Comparison of ENCODE assay signal across 1 cellular context in genomic region chr17:8173056-8173870, GRCh38.
TF ChIP-seq lines count a peak whose summit lies in the region.

No MANE protein-coding gene starts in this region.

TF ChIP-seq in HepG2, 621 proteins besides CTCF, POLR2A, EP300 and RAD21 (continued from another document and continues in another):
- peak; percentile 98 for TF ChIP-seq ZNF331 (CRISPR knock-in tag; IDR thresholded peaks at IDR 0.05)
- TF ChIP-seq NFATC3 (CRISPR knock-in tag; IDR thresholded peaks at IDR 0.05), result peak; percentile 59; the same call in 1 of the 2 replicates
- TF ChIP-seq SRY (CRISPR knock-in tag; IDR thresholded peaks at IDR 0.05), result no peak; the same call in 1 of the 2 replicates
- TF ChIP-seq ZNF644 (CRISPR knock-in tag; IDR thresholded peaks at IDR 0.05; ENCODE audit: low read depth), result no peak
- TF ChIP-seq ZNF383 (CRISPR knock-in tag; IDR thresholded peaks at IDR 0.05; ENCODE audit: borderline replicate concordance), result no peak
- TF ChIP-seq ZNF546 (CRISPR knock-in tag; conservative IDR thresholded peaks at IDR 0.05), result peak; percentile 30; the same call in 1 of the 2 replicates
- peak; percentile 94 for TF ChIP-seq MXD4 (CRISPR knock-in tag; IDR thresholded peaks at IDR 0.05)
- no peak for TF ChIP-seq PCBP2 (optimal IDR thresholded peaks at IDR 0.05; ENCODE audit: low read depth, low read length, poor library complexity, severe bottlenecking)
- peak; percentile 61 for TF ChIP-seq CREB1 (IDR thresholded peaks at IDR 0.05)
- TF ChIP-seq CREB1 (CRISPR knock-in tag; IDR thresholded peaks at IDR 0.05), result peak; percentile 86
- peak; percentile 52 for TF ChIP-seq ZNF781 (CRISPR knock-in tag; IDR thresholded peaks at IDR 0.05; ENCODE audit: borderline replicate concordance, not compliant biosample characterization)
- TF ChIP-seq ZNF577 (CRISPR knock-in tag; IDR thresholded peaks at IDR 0.05; ENCODE audit: borderline replicate concordance, low read depth), result no peak
- TF ChIP-seq ZNF639 (CRISPR knock-in tag; conservative IDR thresholded peaks at IDR 0.05), result peak; percentile 92
- no peak for TF ChIP-seq SP1 (IDR thresholded peaks at IDR 0.05)
- peak; percentile 87 for TF ChIP-seq SP1 (CRISPR knock-in tag; IDR thresholded peaks at IDR 0.05)
- no peak for TF ChIP-seq ZNF343 (CRISPR knock-in tag; IDR thresholded peaks at IDR 0.05)
- TF ChIP-seq HNRNPK (IDR thresholded peaks at IDR 0.05; ENCODE audit: low read depth, low read length, poor library complexity, severe bottlenecking), result no peak
- TF ChIP-seq ZNF724P (CRISPR knock-in tag; IDR thresholded peaks at IDR 0.05; ENCODE audit: borderline replicate concordance), result peak; percentile 86; the same call in 1 of the 2 replicates
- no peak for TF ChIP-seq NFAT5 (CRISPR knock-in tag; IDR thresholded peaks at IDR 0.05)
- peak; percentile 90; the same call in 1 of the 2 replicates for TF ChIP-seq PRMT3 (CRISPR knock-in tag; IDR thresholded peaks at IDR 0.05; ENCODE audit: borderline replicate concordance, low read depth)
- peak; percentile 77; the same call in 1 of the 2 replicates for TF ChIP-seq AHR (CRISPR knock-in tag; IDR thresholded peaks at IDR 0.05)
- no peak for TF ChIP-seq SIN3B (IDR thresholded peaks at IDR 0.05; ENCODE audit: low read length)
- peak; percentile 68; the same call in 1 of the 2 replicates for TF ChIP-seq ZNF33B (CRISPR knock-in tag; IDR thresholded peaks at IDR 0.05)
- TF ChIP-seq FOXP4 (CRISPR knock-in tag; IDR thresholded peaks at IDR 0.05), result peak; percentile 97
- TF ChIP-seq ARNTL (CRISPR knock-in tag; IDR thresholded peaks at IDR 0.05), result peak; percentile 55; the same call in 1 of the 2 replicates
- TF ChIP-seq FIP1L1 (IDR thresholded peaks at IDR 0.05; ENCODE audit: borderline replicate concordance, insufficient read depth, low read depth, low read length), result no peak
- TF ChIP-seq ZNF576 (CRISPR knock-in tag; IDR thresholded peaks at IDR 0.05), result 0 out of 2 replicates have a peak, but pooled peaks have one; percentile 41
- peak; percentile 98 for TF ChIP-seq ZBTB25 (CRISPR knock-in tag; IDR thresholded peaks at IDR 0.05)
- TF ChIP-seq MAF1 (CRISPR knock-in tag; IDR thresholded peaks at IDR 0.05; ENCODE audit: borderline replicate concordance), result peak; percentile 93; the same call in 1 of the 2 replicates
- TF ChIP-seq RARG (CRISPR knock-in tag; IDR thresholded peaks at IDR 0.05; ENCODE audit: low read depth), result no peak
- peak; percentile 87 for TF ChIP-seq TBX2 (CRISPR knock-in tag; IDR thresholded peaks at IDR 0.05; ENCODE audit: borderline replicate concordance)
- peak; percentile 79; the same call in 1 of the 2 replicates for TF ChIP-seq SALL1 (CRISPR knock-in tag; IDR thresholded peaks at IDR 0.05)
- TF ChIP-seq MAFK (conservative IDR thresholded peaks at IDR 0.05 in 1 of 2, IDR thresholded peaks at IDR 0.05 in 1 of 2; ENCODE audit: low read length in 2 of 2), result peak; percentile 88 to 94
- no peak for TF ChIP-seq AGO1 (IDR thresholded peaks at IDR 0.05; ENCODE audit: low read depth, low read length, poor library complexity, severe bottlenecking)
- no peak for TF ChIP-seq WIZ (CRISPR knock-in tag; IDR thresholded peaks at IDR 0.05)
- no peak for TF ChIP-seq ATF5 (CRISPR knock-in tag; IDR thresholded peaks at IDR 0.05; ENCODE audit: low read depth)
- TF ChIP-seq ZNF296 (CRISPR knock-in tag; conservative IDR thresholded peaks at IDR 0.05), result no peak
- no peak for TF ChIP-seq ZNF432 (CRISPR knock-in tag; IDR thresholded peaks at IDR 0.05; ENCODE audit: borderline replicate concordance)
- peak; percentile 91 for TF ChIP-seq HDAC2 (CRISPR knock-in tag; IDR thresholded peaks at IDR 0.05)
- peak; percentile 92 for TF ChIP-seq ZNF512B (CRISPR knock-in tag; IDR thresholded peaks at IDR 0.05; ENCODE audit: borderline replicate concordance)
- TF ChIP-seq NCOA1 (CRISPR knock-in tag; IDR thresholded peaks at IDR 0.05), result 0 out of 2 replicates have a peak, but pooled peaks have one; percentile 59
- TF ChIP-seq SRF (IDR thresholded peaks at IDR 0.05; ENCODE audit: low read depth, low read length), result peak; percentile 66
- TF ChIP-seq ZNF263 (CRISPR knock-in tag; IDR thresholded peaks at IDR 0.05), result peak; percentile 42; the same call in 1 of the 2 replicates
- peak; percentile 78 for TF ChIP-seq ZNF7 (CRISPR knock-in tag; IDR thresholded peaks at IDR 0.05)
- peak; percentile 89; the same call in 1 of the 2 replicates for TF ChIP-seq HOXA7 (CRISPR knock-in tag; IDR thresholded peaks at IDR 0.05)
- TF ChIP-seq CHCHD3 (CRISPR knock-in tag; IDR thresholded peaks at IDR 0.05), result peak; percentile 85; the same call in 1 of the 2 replicates
- no peak for TF ChIP-seq ZNF782 (CRISPR knock-in tag; IDR thresholded peaks at IDR 0.05; ENCODE audit: borderline replicate concordance)
- TF ChIP-seq ZNF382 (CRISPR knock-in tag; IDR thresholded peaks at IDR 0.05; ENCODE audit: borderline replicate concordance), result no peak
- peak; percentile 79; the same call in 1 of the 2 replicates for TF ChIP-seq SATB2 (CRISPR knock-in tag; IDR thresholded peaks at IDR 0.05)
- no peak for TF ChIP-seq ZBTB3 (CRISPR knock-in tag; IDR thresholded peaks at IDR 0.05; ENCODE audit: borderline replicate concordance, low read depth)
- TF ChIP-seq ZBTB21 (CRISPR knock-in tag; IDR thresholded peaks at IDR 0.05), result peak; percentile 80
- TF ChIP-seq ETS1 (CRISPR knock-in tag; IDR thresholded peaks at IDR 0.05), result peak; percentile 94; the same call in 1 of the 2 replicates
- 0 out of 2 replicates have a peak, but pooled peaks have one; percentile 44 for TF ChIP-seq TRIM24 (CRISPR knock-in tag; IDR thresholded peaks at IDR 0.05)
- TF ChIP-seq ZNF598 (CRISPR knock-in tag; IDR thresholded peaks at IDR 0.05; ENCODE audit: borderline replicate concordance), result no peak
- peak; percentile 49; the same call in 1 of the 2 replicates for TF ChIP-seq MYC (CRISPR knock-in tag; IDR thresholded peaks at IDR 0.05; ENCODE audit: borderline replicate concordance)
- TF ChIP-seq ZNF672 (CRISPR knock-in tag; IDR thresholded peaks at IDR 0.05), result peak; percentile 98
- peak; percentile 92 for TF ChIP-seq TOPORS (CRISPR knock-in tag; IDR thresholded peaks at IDR 0.05)
- TF ChIP-seq TAF15 (IDR thresholded peaks at IDR 0.05; ENCODE audit: low read depth, low read length, poor library complexity, severe bottlenecking), result no peak
